In genomic region chr10:24723386-24723787, GRCh38 we compare ENCODE assay signal across 8 cellular contexts. TPM values are rescaled to one million over a fixed set of nuclear protein-coding genes. Genes with fewer than 3 reads are reported as not detected.
DNase-seq lines count a peak whose midpoint lies in the region; ATAC-seq and TF ChIP-seq lines count a peak whose summit lies in the region.

No MANE protein-coding gene starts in this region.

- peak overlapping the region in 4 of 5 experiments; percentile 53 to 77 (median 70) for H3K4me3 Mint-ChIP-seq in brain

- H3K4me1 ChIP-seq in lung (ENCODE audit: control insufficient read depth in 2 of 2, insufficient read depth in 2 of 2, low read length in 2 of 2) (peaks cover 2 to 3% of the 10 kb centered on the region in 2 donors), urinary bladder (ENCODE audit: insufficient read depth) (no peaks in the 10 kb centered on the region)

- H3K27ac Mint-ChIP-seq in brain = peak overlapping the region in 1 of 5 experiments; percentile 47

- WGBS in lung, 2 donors = 0 to 1% methylated on average over 17 to 70 of the region's 70 CpGs
- WGBS in urinary bladder = 1% methylated on average over 60 of the region's 70 CpGs

- ATAC-seq in HG02610 (IDR thresholded peaks at IDR 0.05; ENCODE audit: unreplicated experiment) (peak; percentile 19), lung (ENCODE audit: insufficient read depth, low FRiP score) (no peak)

- H3K27me3 ChIP-seq in lung (ENCODE audit: control insufficient read depth, insufficient read depth) = no peaks in the 10 kb centered on the region

- DNase-seq in NCI-H146 treated with DMSO at 0.1 percent for 48 hours (lab: John Stamatoyannopoulos, UW; ENCODE audit: unreplicated experiment) = peak; percentile 49
- DNase-seq in NCI-H146 (lab: John Stamatoyannopoulos, UW) = no peak
- DNase-seq in OCI-M1 (lab: John Stamatoyannopoulos, UW) = peak; percentile 63
- DNase-seq in lung (ENCODE audit: low spot score) = no peak
- DNase-seq in SW 1271 (lab: John Stamatoyannopoulos, UW) = no peak

- peaks cover 25% of the 10 kb centered on the region for H3K4me1 Mint-ChIP-seq in brain

- H3K36me3 ChIP-seq in lung (ENCODE audit: control insufficient read depth in 2 of 2, insufficient read depth in 2 of 2, low read length in 2 of 2) (no peaks in the 10 kb centered on the region), urinary bladder (ENCODE audit: insufficient read depth) (no peaks in the 10 kb centered on the region)

- TF ChIP-seq CTCF in brain (conservative IDR thresholded peaks at IDR 0.05) (no peak), lung (IDR thresholded peaks at IDR 0.05; ENCODE audit: control extremely low read depth, extremely low read depth) (no peak)

- H3K9me3 ChIP-seq in lung (ENCODE audit: control insufficient read depth in 2 of 2, insufficient read depth in 1 of 2, low read length in 1 of 2) = no peaks in the 10 kb centered on the region

- H3K9me3 Mint-ChIP-seq in brain = no peaks in the 10 kb centered on the region

- peak overlapping the region; percentile 98 to 99 for H3K27ac ChIP-seq in lung (ENCODE audit: low read depth in 1 of 2, low read length in 1 of 2)
- H3K27ac ChIP-seq in urinary bladder (ENCODE audit: low read depth) = peak overlapping the region; percentile 92

- peak overlapping the region; percentile 63 for H3K4me3 ChIP-seq in lung
- H3K4me3 ChIP-seq in urinary bladder (ENCODE audit: low read depth, low read length) = peak overlapping the region; percentile 98

- H3K36me3 Mint-ChIP-seq in brain = peaks cover 19% of the 10 kb centered on the region

- H3K27me3 Mint-ChIP-seq in brain = peaks cover 7% of the 10 kb centered on the region

RNA-seq across cellular contexts. Expression of gene ARHGAP21, which starts 0.3 kb away (rescaled TPM):
- polyA plus RNA-seq in brain (ENCODE audit: insufficient read depth, low read depth, low replicate concordance) (48.1 TPM), lung (10 to 100 TPM; 18.8 to 19.9 TPM), urinary bladder (33.7 TPM)
- total RNA-seq in lung (100 to 1,000 TPM in 1 of 2 donors, 10 to 100 TPM in 1; 72.3 to 138 TPM), urinary bladder (233 TPM)

Comparison
In these comparisons a context has a peak if more than half of its experiments do, and no peak if none do; other contexts are left out.
1. DNase-seq: peak in NCI-H146 treated with DMSO at 0.1 percent for 48 hours (single experiment) and OCI-M1 (single experiment); none in NCI-H146 (single experiment), lung (single experiment) and SW 1271 (0 of 2).